22 cellular contexts compared by ENCODE assay signal in genomic region chr13:40119852-40120251, GRCh38.
"Had no signal": no experiment of that assay in that cellular context is flagged by ENCODE, and none has a peak within 500 bp of the region (broad histone marks: within the 10 kb centered on the region; RNA-seq: fewer than 3 reads in every experiment).

No MANE protein-coding gene starts in this region.

- H3K36me3 Mint-ChIP-seq: immature natural killer cell; natural killer cell treated with Interleukin-12 subunit alpha and Interleukin-12 subunit beta and Interleukin-15 and Interleukin-18, amount 100 ng/mL, for 72 hours; stimulated activated effector memory CD8-positive, alpha-beta T cell treated with anti-CD3 and anti-CD28 coated beads, Interleukin-12 subunit alpha, Interleukin-12 subunit beta, amount 100 ng/mL, for 72 hours had no signal

- H3K27ac ChIP-seq: foreskin keratinocyte, hepatocyte, ovary, prostate gland, VCaP had no signal

- H3K4me2 ChIP-seq: hepatocyte had no signal

- H2AFZ ChIP-seq: hepatocyte had no signal

- H3K27ac Mint-ChIP-seq: activated CD8-positive, alpha-beta T cell treated with anti-CD3 and anti-CD28 coated beads, Interleukin-2, amount 10 ng/mL, durations not matched to agents 7 days and 5 days; activated naive CD4-positive, alpha-beta T cell treated with anti-CD3 and anti-CD28 coated beads, Interleukin-2, amount 50 U/mL, for 24 hours; activated T-helper 1 cell treated with anti-CD3 and anti-CD28 coated beads, Interleukin-12 subunit alpha, Interleukin-12 subunit beta, Interleukin-2, Interleukin-4 antibody, amounts not matched to agents 30 ng/mL and 10 ng/mL and 1 ng/mL, durations not matched to agents 14 hours and 24 hours and 36 hours; natural killer cell treated with Interleukin-12 subunit alpha and Interleukin-12 subunit beta and Interleukin-15 and Interleukin-18, amount 100 ng/mL, for 72 hours; stimulated activated effector memory CD8-positive, alpha-beta T cell treated with anti-CD3 and anti-CD28 coated beads, Interleukin-12 subunit alpha, Interleukin-12 subunit beta, amount 100 ng/mL, for 72 hours; stimulated activated naive CD8-positive, alpha-beta T cell treated with anti-CD3 and anti-CD28 coated beads, Interleukin-15, amount 100 ng/mL, for 72 hours had no signal

- H3K79me2 ChIP-seq: hepatocyte had no signal

- H3K27me3 Mint-ChIP-seq: activated naive CD4-positive, alpha-beta T cell treated with anti-CD3 and anti-CD28 coated beads, Interleukin-2, amount 50 U/mL, for 24 hours; central memory CD8-positive, alpha-beta T cell; natural killer cell treated with Interleukin-12 subunit alpha and Interleukin-12 subunit beta and Interleukin-15 and Interleukin-18, amount 100 ng/mL, for 72 hours; stimulated activated naive CD8-positive, alpha-beta T cell treated with anti-CD3 and anti-CD28 coated beads, Interleukin-15, amount 100 ng/mL, for 72 hours had no signal

- H3K4me3 Mint-ChIP-seq: activated CD8-positive, alpha-beta T cell treated with anti-CD3 and anti-CD28 coated beads, Interleukin-2, amount 10 ng/mL, durations not matched to agents 7 days and 5 days; activated naive CD4-positive, alpha-beta T cell treated with anti-CD3 and anti-CD28 coated beads, Interleukin-2, amount 50 U/mL, for 24 hours; activated T-helper 1 cell treated with anti-CD3 and anti-CD28 coated beads, Interleukin-12 subunit alpha, Interleukin-12 subunit beta, Interleukin-2, Interleukin-4 antibody, amounts not matched to agents 30 ng/mL and 10 ng/mL and 1 ng/mL, durations not matched to agents 14 hours and 24 hours and 36 hours; central memory CD8-positive, alpha-beta T cell; immature natural killer cell; natural killer cell treated with Interleukin-12 subunit alpha and Interleukin-12 subunit beta and Interleukin-15 and Interleukin-18, amount 100 ng/mL, for 72 hours; stimulated activated effector memory CD8-positive, alpha-beta T cell treated with anti-CD3 and anti-CD28 coated beads, Interleukin-12 subunit alpha, Interleukin-12 subunit beta, amount 100 ng/mL, for 72 hours; stimulated activated naive CD8-positive, alpha-beta T cell treated with anti-CD3 and anti-CD28 coated beads, Interleukin-15, amount 100 ng/mL, for 72 hours had no signal

- H3K9me3 ChIP-seq: ovary, prostate gland had no signal

- H3K27me3 ChIP-seq: foreskin keratinocyte, hepatocyte, ovary had no signal

- H3K36me3 ChIP-seq: ovary, prostate gland had no signal

- DNase-seq: activated CD4-positive, alpha-beta T cell treated with anti-CD3 and anti-CD28 coated beads, Interleukin-2, amount 50 U/mL, for 1 hour; activated CD4-positive, CD25-positive, alpha-beta regulatory T cell treated with anti-CD3 and anti-CD28 coated beads, Interleukin-2, amount 50 U/mL, for 72 hours; activated CD8-positive, alpha-beta T cell treated with anti-CD3 and anti-CD28 coated beads, Interleukin-2, amount 10 ng/mL, durations not matched to agents 7 days and 5 days; activated gamma-delta T cell; foreskin keratinocyte; immature natural killer cell; ovary; small intestine; stimulated activated CD4-positive, alpha-beta T cell treated with anti-CD3 and anti-CD28 coated beads, Interleukin-2, amount 100 ng/mL, for 24 hours; stimulated activated naive CD8-positive, alpha-beta T cell treated with anti-CD3 and anti-CD28 coated beads, Interleukin-15, amount 100 ng/mL, for 72 hours; trophoblast cell had no signal

- H3K4me1 ChIP-seq: prostate gland had no signal

- H3K9me3 Mint-ChIP-seq: central memory CD8-positive, alpha-beta T cell; immature natural killer cell; natural killer cell treated with Interleukin-12 subunit alpha and Interleukin-12 subunit beta and Interleukin-15 and Interleukin-18, amount 100 ng/mL, for 72 hours had no signal

- H3K4me3 ChIP-seq: coronary artery, hepatocyte, ovary, prostate gland had no signal

- ATAC-seq: activated CD8-positive, alpha-beta T cell treated with anti-CD3 and anti-CD28 coated beads, Interleukin-2, amount 10 ng/mL, durations not matched to agents 7 days and 5 days; foreskin keratinocyte; left lobe of liver; natural killer cell treated with Interleukin-12 subunit alpha and Interleukin-12 subunit beta and Interleukin-15 and Interleukin-18, amount 100 ng/mL, for 72 hours; SK-N-SH treated with all-trans-retinoic acid at 6 μM for 48 hours; stimulated activated effector memory CD8-positive, alpha-beta T cell treated with anti-CD3 and anti-CD28 coated beads, Interleukin-12 subunit alpha, Interleukin-12 subunit beta, amount 100 ng/mL, for 72 hours; stimulated activated naive CD8-positive, alpha-beta T cell treated with anti-CD3 and anti-CD28 coated beads, Interleukin-15, amount 100 ng/mL, for 72 hours had no signal
